ENCODE assay signal across 20 cellular contexts in genomic region chr3:18114894-18115293, GRCh38.
DNase-seq lines count a peak whose midpoint lies in the region; TF ChIP-seq lines count a peak whose summit lies in the region.
"Had no signal": no experiment of that assay in that cellular context is flagged by ENCODE, and none has a peak within 500 bp of the region (broad histone marks: within the 10 kb centered on the region; RNA-seq: fewer than 3 reads in every experiment).

No MANE protein-coding gene starts in this region.

- no peaks in the 10 kb centered on the region for H3K27me3 Mint-ChIP-seq in mesothelial cell of epicardium (ENCODE audit: low read depth)
- no peaks in the 10 kb centered on the region for H3K27me3 Mint-ChIP-seq in activated T-helper 2 cell treated with anti-CD3 and anti-CD28 coated beads, Interferon-gamma antibody, Interleukin-2, Interleukin-4, amounts not matched to agents 10 μg/mL and 5 μg/mL and 100 μg/mL, durations not matched to agents 14 hours and 24 hours and 36 hours (ENCODE audit: low read depth)
- H3K27me3 Mint-ChIP-seq: CD4-positive, CD25-positive, alpha-beta regulatory T cell had no signal

- TF ChIP-seq EP300 in tibial nerve (IDR thresholded peaks at IDR 0.05) = no peak

- H3K27me3 ChIP-seq in SJCRH30 (no peaks in the 10 kb centered on the region), tibial nerve (no peaks in the 10 kb centered on the region)
- H3K27me3 ChIP-seq: BE2C had no signal

- intact Hi-C loops in activated T-helper 2 cell treated with anti-CD3 and anti-CD28 coated beads, Interferon-gamma antibody, Interleukin-2, Interleukin-4, amounts not matched to agents 10 μg/mL and 5 μg/mL and 100 μg/mL, durations not matched to agents 14 hours and 24 hours and 36 hours (cut with micrococcal nuclease) = no loop called here

- no peaks in the 10 kb centered on the region for H3K36me3 Mint-ChIP-seq in mesothelial cell of epicardium
- no peaks in the 10 kb centered on the region for H3K36me3 Mint-ChIP-seq in activated T-helper 2 cell treated with anti-CD3 and anti-CD28 coated beads, Interferon-gamma antibody, Interleukin-2, Interleukin-4, amounts not matched to agents 10 μg/mL and 5 μg/mL and 100 μg/mL, durations not matched to agents 14 hours and 24 hours and 36 hours (ENCODE audit: low read depth)
- H3K36me3 Mint-ChIP-seq: CD4-positive, CD25-positive, alpha-beta regulatory T cell had no signal

- TF ChIP-seq POLR2A in tibial nerve (IDR thresholded peaks at IDR 0.05) = no peak

- TF ChIP-seq CTCF in mesothelial cell of epicardium (IDR thresholded peaks at IDR 0.05; ENCODE audit: unreplicated experiment) = no peak
- TF ChIP-seq CTCF in tibial nerve (IDR thresholded peaks at IDR 0.05) = no peak

- peaks cover 7% of the 10 kb centered on the region; the same call in 1 of the 2 replicates for H3K36me3 ChIP-seq in KOPT-K1 (ENCODE audit: insufficient read depth, low read length)
- H3K36me3 ChIP-seq in SJCRH30 = no peaks in the 10 kb centered on the region
- no peaks in the 10 kb centered on the region for H3K36me3 ChIP-seq in tibial nerve
- H3K36me3 ChIP-seq: BE2C had no signal

- H3K27ac ChIP-seq in KOPT-K1 (ENCODE audit: low read depth, low read length, poor library complexity, severe bottlenecking) = peak overlapping the region; percentile 79
- H3K27ac ChIP-seq in SJCRH30 = no peak overlapping the region
- H3K27ac ChIP-seq in tibial nerve = no peak overlapping the region

- H3K4me3 ChIP-seq in SJCRH30 (no peak overlapping the region), tibial nerve (no peak overlapping the region)
- H3K4me3 ChIP-seq: GM12878, GM23338 had no signal

- 88 to 95% methylated on average over 4 of the region's 4 CpGs for WGBS in tibial nerve, 2 donors

- H3K4me3 Mint-ChIP-seq in mesothelial cell of epicardium = no peak overlapping the region
- no peak overlapping the region for H3K4me3 Mint-ChIP-seq in activated T-helper 2 cell treated with anti-CD3 and anti-CD28 coated beads, Interferon-gamma antibody, Interleukin-2, Interleukin-4, amounts not matched to agents 10 μg/mL and 5 μg/mL and 100 μg/mL, durations not matched to agents 14 hours and 24 hours and 36 hours (ENCODE audit: low read depth)
- H3K4me3 Mint-ChIP-seq: CD4-positive, CD25-positive, alpha-beta regulatory T cell; GM23338 had no signal

- H3K9me3 Mint-ChIP-seq in mesothelial cell of epicardium = no peaks in the 10 kb centered on the region
- H3K9me3 Mint-ChIP-seq in activated T-helper 2 cell treated with anti-CD3 and anti-CD28 coated beads, Interferon-gamma antibody, Interleukin-2, Interleukin-4, amounts not matched to agents 10 μg/mL and 5 μg/mL and 100 μg/mL, durations not matched to agents 14 hours and 24 hours and 36 hours = no peaks in the 10 kb centered on the region
- H3K9me3 Mint-ChIP-seq: CD4-positive, CD25-positive, alpha-beta regulatory T cell; GM23338 had no signal

- peak overlapping the region; percentile 66 for H3K27ac Mint-ChIP-seq in mesothelial cell of epicardium
- H3K27ac Mint-ChIP-seq in activated T-helper 2 cell treated with anti-CD3 and anti-CD28 coated beads, Interferon-gamma antibody, Interleukin-2, Interleukin-4, amounts not matched to agents 10 μg/mL and 5 μg/mL and 100 μg/mL, durations not matched to agents 14 hours and 24 hours and 36 hours = no peak overlapping the region
- H3K27ac Mint-ChIP-seq: CD4-positive, CD25-positive, alpha-beta regulatory T cell; GM23338 had no signal

- H3K4me1 Mint-ChIP-seq in mesothelial cell of epicardium = peaks cover 26% of the 10 kb centered on the region
- peaks cover 6% of the 10 kb centered on the region for H3K4me1 Mint-ChIP-seq in activated T-helper 2 cell treated with anti-CD3 and anti-CD28 coated beads, Interferon-gamma antibody, Interleukin-2, Interleukin-4, amounts not matched to agents 10 μg/mL and 5 μg/mL and 100 μg/mL, durations not matched to agents 14 hours and 24 hours and 36 hours (ENCODE audit: low read depth)

- H3K4me1 ChIP-seq in SJCRH30 = peaks cover 10% of the 10 kb centered on the region; the same call in 1 of the 2 replicates
- peaks cover 0 to 6% (median 2%) of the 10 kb centered on the region in 4 donors for H3K4me1 ChIP-seq in tibial nerve
- H3K4me1 ChIP-seq: Caco-2 had no signal

- DNase-seq in NCI-H146 (lab: John Stamatoyannopoulos, UW) (peak; percentile 9), NCI-H146 treated with DMSO at 0.1 percent for 48 hours (lab: John Stamatoyannopoulos, UW; ENCODE audit: unreplicated experiment) (no peak), SJCRH30 (peak; percentile 33 to 57), mesothelial cell of epicardium (ENCODE audit: low spot score in 2 of 2, unreplicated experiment in 2 of 2) (no peak), NCI-H187 (lab: John Stamatoyannopoulos, UW) (no peak), tibial nerve (ENCODE audit: low spot score in 2 of 2) (no peak)
- DNase-seq in activated T-helper 2 cell treated with anti-CD3 and anti-CD28 coated beads, Interferon-gamma antibody, Interleukin-2, Interleukin-4, amounts not matched to agents 10 μg/mL and 5 μg/mL and 100 μg/mL, durations not matched to agents 14 hours and 24 hours and 36 hours (ENCODE audit: low spot score) = no peak
- DNase-seq: 8988T; BE2C; Caco-2; CD4-positive, CD25-positive, alpha-beta regulatory T cell; EL; HCEC 1CT; NCI-H1417; NCI-H2029; NCI-H510A; SW 1271 had no signal

- H3K9me3 ChIP-seq in KOPT-K1 (ENCODE audit: insufficient read depth, low read length, poor library complexity, severe bottlenecking) (peaks cover 6% of the 10 kb centered on the region), SJCRH30 (replicated peaks) (no peaks in the 10 kb centered on the region), tibial nerve (no peaks in the 10 kb centered on the region)
- H3K9me3 ChIP-seq: BE2C, Caco-2 had no signal

Comparison
In these comparisons a context has a peak if more than half of its experiments do, and no peak if none do; other contexts are left out.
1. DNase-seq: peak in NCI-H146 (single experiment) and SJCRH30 (2 of 2); none in NCI-H146 treated with DMSO at 0.1 percent for 48 hours (single experiment), mesothelial cell of epicardium (0 of 2), NCI-H187 (0 of 2), activated T-helper 2 cell treated with anti-CD3 and anti-CD28 coated beads, Interferon-gamma antibody, Interleukin-2, Interleukin-4, amounts not matched to agents 10 μg/mL and 5 μg/mL and 100 μg/mL, durations not matched to agents 14 hours and 24 hours and 36 hours (single experiment) and tibial nerve (0 of 2).